Comparison of ENCODE assay signal across 8 cellular contexts in the genomic region with DNA sequence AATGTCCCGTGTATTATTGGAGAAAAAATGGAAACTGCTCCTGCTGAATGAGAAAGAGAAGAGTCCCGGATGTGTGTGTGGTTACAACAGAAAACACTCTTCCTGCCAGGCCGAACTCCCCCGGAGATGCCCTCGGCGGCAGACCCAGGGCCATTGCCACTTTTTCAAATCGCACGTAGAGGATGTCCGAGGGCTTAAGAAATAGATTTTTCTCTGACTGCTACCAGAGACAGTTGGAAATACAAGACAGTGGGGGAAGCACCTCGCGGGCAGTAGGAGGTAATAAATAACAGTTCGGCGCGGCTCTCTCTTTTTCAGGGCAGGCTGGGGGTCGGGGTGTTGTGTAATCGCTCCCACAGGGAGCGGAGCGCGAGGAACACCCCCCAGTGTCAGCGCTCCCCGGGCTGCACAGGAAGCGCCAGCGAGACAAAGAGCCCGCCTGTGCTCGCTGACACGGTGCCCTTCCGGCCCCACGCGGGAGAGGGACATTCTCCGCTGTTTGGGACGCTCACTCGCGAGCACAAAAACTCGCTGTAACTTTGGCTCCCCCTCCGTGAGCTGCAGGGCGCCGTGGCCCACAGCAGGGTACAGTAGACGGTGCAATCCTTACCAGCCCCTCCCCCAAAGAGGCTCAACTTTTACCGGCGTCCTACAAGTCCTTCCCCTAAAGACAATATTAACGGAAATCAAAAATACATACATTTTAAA. TPM values are rescaled to one million over a fixed set of nuclear protein-coding genes. Genes with fewer than 3 reads are reported as not detected.
DNase-seq lines count a peak whose midpoint lies in the region; ATAC-seq and TF ChIP-seq lines count a peak whose summit lies in the region.

No MANE protein-coding gene starts in this region.

- DNase-seq in NK-92 treated with Interleukin-12 subunit alpha and Interleukin-12 subunit beta, amount 100 ng/mL, for 24 hours (lab: John Stamatoyannopoulos, UW) = peak; percentile 77
- no peak for DNase-seq in NK-92 (lab: John Stamatoyannopoulos, UW; ENCODE audit: unreplicated experiment)
- DNase-seq in NCI-H2227 treated with DMSO at 0.1 percent for 48 hours (lab: John Stamatoyannopoulos, UW) = peak; percentile 55
- peak; percentile 76 for DNase-seq in activated CD4-positive, alpha-beta T cell treated with anti-CD3 and anti-CD28 coated beads for 48 hours
- DNase-seq in dermis blood vessel endothelial cell = peak; percentile 84
- peak; percentile 77 to 84 (median 82) for DNase-seq in right lobe of liver
- peak; percentile 43 to 60 for DNase-seq in stimulated activated CD4-positive, alpha-beta T cell treated with anti-CD3 and anti-CD28 coated beads, Interleukin-4, amount 100 ng/mL, for 48 hours (ENCODE audit: low read depth in 2 of 2)

- intact Hi-C loops in right lobe of liver (cut with DNase I) = no loop called here

- TF ChIP-seq CTCF in right lobe of liver (IDR thresholded peaks at IDR 0.05) = no peak

- ATAC-seq in HG02885 (IDR thresholded peaks at IDR 0.05; ENCODE audit: poor library complexity, unreplicated experiment) = peak; percentile 66
- peak; percentile 78 to 85 (median 84) for ATAC-seq in right lobe of liver

- H3K27me3 ChIP-seq in right lobe of liver = no peaks in the 10 kb centered on the region

- H3K36me3 ChIP-seq in right lobe of liver = no peaks in the 10 kb centered on the region

- 0% methylated on average over 17 of the region's 41 CpGs for WGBS in right lobe of liver (ENCODE audit: insufficient coverage, low coverage, low lambda C conversion rate, missing lambda C conversion rate)

- TF ChIP-seq POLR2A in right lobe of liver (IDR thresholded peaks at IDR 0.05) = peak; percentile 61

- H3K4me1 ChIP-seq in right lobe of liver = no peaks in the 10 kb centered on the region

- H3K27ac ChIP-seq in right lobe of liver = peak overlapping the region; percentile 70 to 96 (median 75)

- peak overlapping the region; percentile 66 to 71 (median 68) for H3K4me3 ChIP-seq in right lobe of liver

- H3K9me3 ChIP-seq in right lobe of liver = no peaks in the 10 kb centered on the region

RNA-seq across cellular contexts. Expression of gene VGLL4, which starts 1.1 kb away (rescaled TPM):
- 76.7 and 79.0 TPM in 2 replicates for total RNA-seq in dermis blood vessel endothelial cell
- 10 to 100 TPM; 10.4 to 22.4 (median 15.2) TPM for total RNA-seq in right lobe of liver
